Comparison of ENCODE assay signal across 8 cellular contexts in genomic region chr12:121796855-121797751, GRCh38. TPM values are rescaled to one million over a fixed set of nuclear protein-coding genes. Genes with fewer than 3 reads are reported as not detected.
A peak's percentile ranks its signal among the peaks of the same experiment; 100 is the strongest.
DNase-seq lines count a peak whose midpoint lies in the region; ATAC-seq and TF ChIP-seq lines count a peak whose summit lies in the region.

No MANE protein-coding gene starts in this region.

- CTCF ChIA-PET in activated CD8-positive, alpha-beta T cell treated with anti-CD3 and anti-CD28 coated beads, Interleukin-2, amount 10 ng/mL, durations not matched to agents 7 days and 5 days (lab: Charles Lee): interaction anchor here (0.7 to 26.5 kb wide), 6 partner anchors 6 to 121 kb away, joined by 3 to 956 read pairs (median 384); partner anchors contain the start of genes CFAP251, PSMD9, RHOF and SETD1B

- H3K27me3 Mint-ChIP-seq in activated CD8-positive, alpha-beta T cell treated with anti-CD3 and anti-CD28 coated beads, Interleukin-2, amount 10 ng/mL, durations not matched to agents 7 days and 5 days (ENCODE audit: low read depth): no peaks in the 10 kb centered on the region
- no peaks in the 10 kb centered on the region for H3K27me3 Mint-ChIP-seq in naive thymus-derived CD8-positive, alpha-beta T cell

- H3K9me3 Mint-ChIP-seq in activated CD8-positive, alpha-beta T cell treated with anti-CD3 and anti-CD28 coated beads, Interleukin-2, amount 10 ng/mL, durations not matched to agents 7 days and 5 days (ENCODE audit: insufficient read depth): no peaks in the 10 kb centered on the region
- peaks cover 0 to 2% (median 0%) of the 10 kb centered on the region in 9 donors for H3K9me3 Mint-ChIP-seq in naive thymus-derived CD8-positive, alpha-beta T cell

- no peak for ATAC-seq in activated CD8-positive, alpha-beta T cell treated with anti-CD3 and anti-CD28 coated beads, Interleukin-2, amount 10 ng/mL, durations not matched to agents 7 days and 5 days
- ATAC-seq in naive thymus-derived CD8-positive, alpha-beta T cell: no peak
- no peak for ATAC-seq in HG03097 (IDR thresholded peaks at IDR 0.05; ENCODE audit: low FRiP score, unreplicated experiment)

- TF ChIP-seq CTCF in foreskin fibroblast (IDR thresholded peaks at IDR 0.05; ENCODE audit: low read depth, low read length): peak; percentile 42

- DNase-seq in DMS114 treated with DMSO at 0.1 percent for 48 hours (lab: John Stamatoyannopoulos, UW; ENCODE audit: unreplicated experiment) (peak; percentile 81), NCI-H1417 treated with DMSO at 0.1 percent for 48 hours (lab: John Stamatoyannopoulos, UW) (peak; percentile 67), foreskin fibroblast (peak; percentile 93 to 97), NCI-H524 treated with DMSO at 0.1 percent for 48 hours (lab: John Stamatoyannopoulos, UW) (no peak)
- no peak for DNase-seq in activated CD8-positive, alpha-beta T cell treated with anti-CD3 and anti-CD28 coated beads, Interleukin-2, amount 10 ng/mL, durations not matched to agents 7 days and 5 days
- no peak for DNase-seq in naive thymus-derived CD8-positive, alpha-beta T cell
- no peak for DNase-seq in stimulated activated naive CD4-positive, alpha-beta T cell treated with Interleukin-2 at 50 U/mL for 16 hours (lab: John Stamatoyannopoulos, UW)

- peak overlapping the region; percentile 51 to 66 for H3K4me3 ChIP-seq in foreskin fibroblast (ENCODE audit: low read depth in 1 of 2, low read length in 2 of 2)

- H3K36me3 Mint-ChIP-seq in activated CD8-positive, alpha-beta T cell treated with anti-CD3 and anti-CD28 coated beads, Interleukin-2, amount 10 ng/mL, durations not matched to agents 7 days and 5 days (ENCODE audit: low read depth): peaks cover 46% of the 10 kb centered on the region
- peaks cover 5 to 42% (median 6%) of the 10 kb centered on the region in 3 donors for H3K36me3 Mint-ChIP-seq in naive thymus-derived CD8-positive, alpha-beta T cell

- POLR2A ChIA-PET in activated CD8-positive, alpha-beta T cell treated with anti-CD3 and anti-CD28 coated beads, Interleukin-2, amount 10 ng/mL, durations not matched to agents 7 days and 5 days (lab: Charles Lee): interaction anchor here (1.1 to 26.9 kb wide), 3 partner anchors 7 to 397 kb away, joined by 3 to 543 read pairs (median 543); partner anchors contain the start of genes RHOF, RNF34 and SETD1B
- POLR2A ChIA-PET in naive thymus-derived CD8-positive, alpha-beta T cell (lab: Charles Lee): interaction anchor here (0.7 to 37.3 kb wide), 9 partner anchors 8 to 1178 kb away, joined by 3 to 2517 read pairs (median 12); partner anchors contain the start of genes OGFOD2, PSMD9, RHOF and SETD1B

- peak overlapping the region; percentile 48 for H3K4me3 Mint-ChIP-seq in activated CD8-positive, alpha-beta T cell treated with anti-CD3 and anti-CD28 coated beads, Interleukin-2, amount 10 ng/mL, durations not matched to agents 7 days and 5 days
- H3K4me3 Mint-ChIP-seq in naive thymus-derived CD8-positive, alpha-beta T cell: peak overlapping the region; percentile 70 to 91 (median 87)

- H3K27ac Mint-ChIP-seq in activated CD8-positive, alpha-beta T cell treated with anti-CD3 and anti-CD28 coated beads, Interleukin-2, amount 10 ng/mL, durations not matched to agents 7 days and 5 days: peak overlapping the region; percentile 52
- H3K27ac Mint-ChIP-seq in naive thymus-derived CD8-positive, alpha-beta T cell: peak overlapping the region; percentile 78 to 98 (median 95)

- H3K4me1 Mint-ChIP-seq in activated CD8-positive, alpha-beta T cell treated with anti-CD3 and anti-CD28 coated beads, Interleukin-2, amount 10 ng/mL, durations not matched to agents 7 days and 5 days (ENCODE audit: low read depth): peaks cover 41% of the 10 kb centered on the region
- H3K4me1 Mint-ChIP-seq in naive thymus-derived CD8-positive, alpha-beta T cell: peaks cover 43 to 56% (median 49%) of the 10 kb centered on the region in 4 donors

RNA-seq across cellular contexts. Expression of gene RHOF, which starts 3.6 kb away (rescaled TPM):
- 100 to 1,000 TPM; 145 to 154 TPM for total RNA-seq in activated CD8-positive, alpha-beta T cell treated with anti-CD3 and anti-CD28 coated beads, Interleukin-2, amount 10 ng/mL, durations not matched to agents 7 days and 5 days
- total RNA-seq in naive thymus-derived CD8-positive, alpha-beta T cell: 100 to 1,000 TPM; 176 to 178 TPM
- 100 to 1,000 TPM in 1 of 3 donors, 10 to 100 TPM in 2; 79.9 to 101 (median 80.1) TPM for polyA plus RNA-seq in naive thymus-derived CD8-positive, alpha-beta T cell

RNA-seq across cellular contexts. Expression of gene SETD1B, which starts 6.7 kb away (rescaled TPM):
- 10 to 100 TPM; 30.0 to 30.9 TPM for total RNA-seq in activated CD8-positive, alpha-beta T cell treated with anti-CD3 and anti-CD28 coated beads, Interleukin-2, amount 10 ng/mL, durations not matched to agents 7 days and 5 days
- total RNA-seq in naive thymus-derived CD8-positive, alpha-beta T cell: 10 to 100 TPM; 92.8 to 93.8 TPM
- polyA plus RNA-seq in naive thymus-derived CD8-positive, alpha-beta T cell: 1 to 10 TPM in 2 of 3 donors, under 1 TPM in 1; 0.98 to 3.7 (median 2.8) TPM

Comparison
In these comparisons a context has a peak if more than half of its experiments do, and no peak if none do; other contexts are left out.
1. DNase-seq: peak in DMS114 treated with DMSO at 0.1 percent for 48 hours (single experiment), NCI-H1417 treated with DMSO at 0.1 percent for 48 hours (single experiment) and foreskin fibroblast (2 of 2); none in activated CD8-positive, alpha-beta T cell treated with anti-CD3 and anti-CD28 coated beads, Interleukin-2, amount 10 ng/mL, durations not matched to agents 7 days and 5 days (single experiment), naive thymus-derived CD8-positive, alpha-beta T cell (0 of 10), stimulated activated naive CD4-positive, alpha-beta T cell treated with Interleukin-2 at 50 U/mL for 16 hours (single experiment) and NCI-H524 treated with DMSO at 0.1 percent for 48 hours (single experiment).